In genomic region chr11:76233936-76234703, GRCh38 we compare ENCODE assay signal across 8 cellular contexts. TPM values are rescaled to one million over a fixed set of nuclear protein-coding genes. Genes with fewer than 3 reads are reported as not detected.
DNase-seq lines count a peak whose midpoint lies in the region; ATAC-seq and TF ChIP-seq lines count a peak whose summit lies in the region.

No MANE protein-coding gene starts in this region.

- H3K4me3 ChIP-seq in PC-9 = peak overlapping the region; percentile 66
- peak overlapping the region; percentile 96 to 97 for H3K4me3 ChIP-seq in stomach smooth muscle (ENCODE audit: low read length in 2 of 2)

- no peaks in the 10 kb centered on the region for H3K9me2 ChIP-seq in PC-9 (ENCODE audit: insufficient read depth)

- peaks cover 33% of the 10 kb centered on the region for H3K4me1 Mint-ChIP-seq in CD14-positive monocyte

- no peaks in the 10 kb centered on the region for H3K36me3 Mint-ChIP-seq in CD14-positive monocyte

- peak overlapping the region; percentile 73 to 81 for H3K9ac ChIP-seq in stomach smooth muscle (ENCODE audit: low read length in 2 of 2)

- TF ChIP-seq CTCF in CD14-positive monocyte (IDR thresholded peaks at IDR 0.05) = no peak
- no peak for TF ChIP-seq CTCF in PC-9 (conservative IDR thresholded peaks at IDR 0.05)

- CTCF ChIA-PET in PC-9 (lab: Charles Lee) = interaction anchor here (0.6 to 2.5 kb wide), 2 partner anchors 26 to 84 kb away, joined by 3 to 22 read pairs; no protein-coding TSS in a partner anchor
- CTCF ChIA-PET in HEK293T (lab: Yijun Ruan, JAX) = interaction anchor here (0.6 to 2.2 kb wide), 3 partner anchors 15 to 85 kb away, joined by 3 to 19 read pairs (median 4); no protein-coding TSS in a partner anchor

- H3K9me3 ChIP-seq in PC-9 (ENCODE audit: insufficient read depth, low read depth) = no peaks in the 10 kb centered on the region
- H3K9me3 ChIP-seq in stomach smooth muscle (ENCODE audit: control insufficient read depth in 2 of 2, low read length in 2 of 2) = no peaks in the 10 kb centered on the region

- H4K20me1 ChIP-seq in PC-9 (ENCODE audit: insufficient read depth) = no peaks in the 10 kb centered on the region

- peaks cover 0 to 4% (median 0%) of the 10 kb centered on the region in 7 donors for H3K9me3 Mint-ChIP-seq in CD14-positive monocyte

- peak overlapping the region; percentile 66 for H3K4me2 ChIP-seq in PC-9

- BruUV-seq in PC-9 (replicated peaks; lab: Mats Ljungman, UMichigan) = no TSS peak

- peaks cover 0 to 10% (median 3%) of the 10 kb centered on the region in 3 donors for H3K27me3 Mint-ChIP-seq in CD14-positive monocyte (ENCODE audit: low read depth in 3 of 3)

- peak; percentile 16 for ATAC-seq in GM21528 (IDR thresholded peaks at IDR 0.05; ENCODE audit: low FRiP score, unreplicated experiment)
- ATAC-seq in left lobe of liver = no peak

- DNase-seq in CD14-positive monocyte (ENCODE audit: low spot score) = peak; percentile 93
- DNase-seq in PC-9 = peak; percentile 63 to 80
- peak; percentile 48 for DNase-seq in cerebellar cortex (ENCODE audit: low spot score)
- peak; percentile 48 for DNase-seq in left lobe of liver (ENCODE audit: low spot score)
- no peak for DNase-seq in HEK293T (ENCODE audit: extremely low spot score)
- DNase-seq in effector CD8-positive, alpha-beta T cell (lab: John Stamatoyannopoulos, UW) = no peak

- H3F3A ChIP-seq in PC-9 (ENCODE audit: insufficient read depth, low read depth) = peaks cover 17% of the 10 kb centered on the region; the same call in 1 of the 2 replicates

- H3K27ac ChIP-seq in PC-9 (peak overlapping the region; percentile 48), stomach smooth muscle (ENCODE audit: low read length) (peak overlapping the region; percentile 86)

- H3K27me3 ChIP-seq in PC-9 (ENCODE audit: insufficient read depth, low read depth) (no peaks in the 10 kb centered on the region), stomach smooth muscle (ENCODE audit: control insufficient read depth in 1 of 2, insufficient read depth in 2 of 2, low read length in 2 of 2) (no peaks in the 10 kb centered on the region)

- H3K36me3 ChIP-seq in PC-9 (ENCODE audit: low read depth) = no peaks in the 10 kb centered on the region
- H3K36me3 ChIP-seq in stomach smooth muscle (ENCODE audit: control insufficient read depth in 2 of 2, insufficient read depth in 2 of 2, low read length in 2 of 2) = no peaks in the 10 kb centered on the region

- H3K4me3 Mint-ChIP-seq in CD14-positive monocyte = peak overlapping the region; percentile 95 to 96

- intact Hi-C loops in CD14-positive monocyte (cut with micrococcal nuclease) (loop anchor here (2.0 to 10.0 kb wide), 3 partner anchors 23 to 151 kb away; partner anchors contain the start of genes GVQW3 (in 1 of the 2) and THAP12 (in 1 of the 2)), PC-9 (cut with micrococcal nuclease; ENCODE audit: unreplicated experiment) (loop anchor here (2.0 kb wide), 2 partner anchors 27 to 33 kb away; partner anchors contain the start of gene WNT11)

- POLR2A ChIA-PET in PC-9 (lab: Charles Lee; ENCODE audit: unreplicated experiment) = interaction anchor here (0.6 to 1.0 kb wide), 7 partner anchors 26 to 1808 kb away, joined by 3 to 12 read pairs (median 4); no protein-coding TSS in a partner anchor
- POLR2A ChIA-PET in HEK293T (lab: Yijun Ruan, JAX) = interaction anchor here (0.8 to 4.2 kb wide), 5 partner anchors 8 to 29 kb away, joined by 3 to 60 read pairs (median 3); no protein-coding TSS in a partner anchor

- peak overlapping the region; percentile 97 to 99 (median 99) for H3K27ac Mint-ChIP-seq in CD14-positive monocyte

- H3K4me1 ChIP-seq in PC-9 (replicated peaks; ENCODE audit: insufficient read depth) (peaks cover 14% of the 10 kb centered on the region), stomach smooth muscle (ENCODE audit: control insufficient read depth, insufficient read depth, low read length) (peaks cover 22% of the 10 kb centered on the region)

- H3K79me2 ChIP-seq in PC-9 (ENCODE audit: low read depth) = no peaks in the 10 kb centered on the region

- peak overlapping the region; percentile 80 for H2AFZ ChIP-seq in PC-9

TF ChIP-seq in HEK293T, 16 proteins besides CTCF, POLR2A, EP300 and RAD21:
- no peak for TF ChIP-seq FOXM1 (IDR thresholded peaks at IDR 0.05; ENCODE audit: borderline replicate concordance)
- no peak for TF ChIP-seq ARNT (IDR thresholded peaks at IDR 0.05)
- no peak for TF ChIP-seq BHLHE40 (IDR thresholded peaks at IDR 0.05; ENCODE audit: borderline replicate concordance)
- TF ChIP-seq NFRKB (IDR thresholded peaks at IDR 0.05) = no peak

RNA-seq across cellular contexts. Expression of gene WNT11, which starts 27.8 kb away (rescaled TPM):
- polyA plus RNA-seq in CD14-positive monocyte = under 1 TPM; 0.09 to 0.24 TPM
- total RNA-seq in PC-9 (2021) = 3.2 TPM in 1 of 2 replicates, not detected in the other
- total RNA-seq in left lobe of liver = 3.4 TPM

Comparison
In these comparisons a context has a peak if more than half of its experiments do, and no peak if none do; other contexts are left out.
1. DNase-seq: peak in CD14-positive monocyte (single experiment), PC-9 (2 of 2), cerebellar cortex (single experiment) and left lobe of liver (single experiment); none in HEK293T (single experiment) and effector CD8-positive, alpha-beta T cell (single experiment).